Comparison of ENCODE assay signal across 8 cellular contexts in genomic region chr7:149669121-149669818, GRCh38.
A peak's percentile ranks its signal among the peaks of the same experiment; 100 is the strongest.
DNase-seq lines count a peak whose midpoint lies in the region; ATAC-seq and TF ChIP-seq lines count a peak whose summit lies in the region.

No MANE protein-coding gene starts in this region.

- H3K9me3 Mint-ChIP-seq in activated CD4-positive, alpha-beta memory T cell treated with anti-CD3 and anti-CD28 coated beads for 36 hours, result no peaks in the 10 kb centered on the region
- H3K9me3 Mint-ChIP-seq in activated CD4-positive, alpha-beta memory T cell treated with anti-CD3 and anti-CD28 coated beads, Interleukin-2, amount 10 ng/mL, durations not matched to agents 7 days and 5 days, result no peaks in the 10 kb centered on the region
- no peaks in the 10 kb centered on the region for H3K9me3 Mint-ChIP-seq in chondrocyte (ENCODE audit: low read depth)

- peaks cover 29% of the 10 kb centered on the region for H3K27me3 Mint-ChIP-seq in activated CD4-positive, alpha-beta memory T cell treated with anti-CD3 and anti-CD28 coated beads for 36 hours
- peaks cover 57% of the 10 kb centered on the region for H3K27me3 Mint-ChIP-seq in activated CD4-positive, alpha-beta memory T cell treated with anti-CD3 and anti-CD28 coated beads, Interleukin-2, amount 10 ng/mL, durations not matched to agents 7 days and 5 days
- H3K27me3 Mint-ChIP-seq in chondrocyte (ENCODE audit: low read depth), result peaks cover 36% of the 10 kb centered on the region

- POLR2A ChIA-PET in activated CD4-positive, alpha-beta memory T cell treated with anti-CD3 and anti-CD28 coated beads for 36 hours (lab: Charles Lee), result no interaction called here
- POLR2A ChIA-PET in activated CD4-positive, alpha-beta memory T cell treated with anti-CD3 and anti-CD28 coated beads, Interleukin-2, amount 10 ng/mL, durations not matched to agents 7 days and 5 days (lab: Charles Lee), result no interaction called here

- ATAC-seq in HG02759 (IDR thresholded peaks at IDR 0.05; ENCODE audit: unreplicated experiment), result no peak

- H3K27ac Mint-ChIP-seq in activated CD4-positive, alpha-beta memory T cell treated with anti-CD3 and anti-CD28 coated beads for 36 hours, result no peak overlapping the region
- H3K27ac Mint-ChIP-seq in activated CD4-positive, alpha-beta memory T cell treated with anti-CD3 and anti-CD28 coated beads, Interleukin-2, amount 10 ng/mL, durations not matched to agents 7 days and 5 days, result no peak overlapping the region
- H3K27ac Mint-ChIP-seq in chondrocyte (ENCODE audit: unreplicated experiment), result no peak overlapping the region

- peak; percentile 73 for TF ChIP-seq CTCF in chondrocyte (IDR thresholded peaks at IDR 0.05)

- intact Hi-C loops in activated CD4-positive, alpha-beta memory T cell treated with anti-CD3 and anti-CD28 coated beads for 36 hours (cut with micrococcal nuclease), result no loop called here

- no peaks in the 10 kb centered on the region for H3K36me3 Mint-ChIP-seq in activated CD4-positive, alpha-beta memory T cell treated with anti-CD3 and anti-CD28 coated beads for 36 hours
- no peaks in the 10 kb centered on the region for H3K36me3 Mint-ChIP-seq in activated CD4-positive, alpha-beta memory T cell treated with anti-CD3 and anti-CD28 coated beads, Interleukin-2, amount 10 ng/mL, durations not matched to agents 7 days and 5 days (ENCODE audit: low read depth)
- H3K36me3 Mint-ChIP-seq in chondrocyte (ENCODE audit: low read depth), result no peaks in the 10 kb centered on the region

- peaks cover 2% of the 10 kb centered on the region for H3K4me1 Mint-ChIP-seq in activated CD4-positive, alpha-beta memory T cell treated with anti-CD3 and anti-CD28 coated beads for 36 hours (ENCODE audit: low read depth)
- peaks cover 2% of the 10 kb centered on the region for H3K4me1 Mint-ChIP-seq in activated CD4-positive, alpha-beta memory T cell treated with anti-CD3 and anti-CD28 coated beads, Interleukin-2, amount 10 ng/mL, durations not matched to agents 7 days and 5 days
- peaks cover 12% of the 10 kb centered on the region for H3K4me1 Mint-ChIP-seq in chondrocyte (ENCODE audit: low read depth)

- DNase-seq in activated CD4-positive, alpha-beta memory T cell treated with anti-CD3 and anti-CD28 coated beads for 36 hours, result peak; percentile 39
- no peak for DNase-seq in activated CD4-positive, alpha-beta memory T cell treated with anti-CD3 and anti-CD28 coated beads, Interleukin-2, amount 10 ng/mL, durations not matched to agents 7 days and 5 days
- peak; percentile 14 for DNase-seq in M059J (ENCODE audit: low read depth)
- no peak for DNase-seq in chondrocyte (ENCODE audit: low spot score)
- peak; percentile 34 for DNase-seq in renal cortical epithelial cell (ENCODE audit: low read depth)
- no peak for DNase-seq in HuH-7 (ENCODE audit: low spot score)
- no peak for DNase-seq in anterior cingulate cortex (lab: John Stamatoyannopoulos, UW)

- no peak overlapping the region for H3K4me3 Mint-ChIP-seq in activated CD4-positive, alpha-beta memory T cell treated with anti-CD3 and anti-CD28 coated beads for 36 hours
- H3K4me3 Mint-ChIP-seq in activated CD4-positive, alpha-beta memory T cell treated with anti-CD3 and anti-CD28 coated beads, Interleukin-2, amount 10 ng/mL, durations not matched to agents 7 days and 5 days, result no peak overlapping the region
- no peak overlapping the region for H3K4me3 Mint-ChIP-seq in chondrocyte (ENCODE audit: unreplicated experiment)

- CTCF ChIA-PET in activated CD4-positive, alpha-beta memory T cell treated with anti-CD3 and anti-CD28 coated beads for 36 hours (lab: Charles Lee), result interaction anchor here (2.5 kb wide), 1 partner anchor 73 kb away, joined by 8 read pairs; no protein-coding TSS in a partner anchor
- CTCF ChIA-PET in activated CD4-positive, alpha-beta memory T cell treated with anti-CD3 and anti-CD28 coated beads, Interleukin-2, amount 10 ng/mL, durations not matched to agents 7 days and 5 days (lab: Charles Lee), result no interaction called here

Comparison
In these comparisons a context has a peak if more than half of its experiments do, and no peak if none do; other contexts are left out.
1. DNase-seq: peak in activated CD4-positive, alpha-beta memory T cell treated with anti-CD3 and anti-CD28 coated beads for 36 hours (single experiment), M059J (single experiment) and renal cortical epithelial cell (single experiment); none in activated CD4-positive, alpha-beta memory T cell treated with anti-CD3 and anti-CD28 coated beads, Interleukin-2, amount 10 ng/mL, durations not matched to agents 7 days and 5 days (single experiment), chondrocyte (single experiment), HuH-7 (single experiment) and anterior cingulate cortex (0 of 58).